Comparison of ENCODE assay signal across 8 cellular contexts in genomic region chrX:115562492-115562872, GRCh38. TPM values are rescaled to one million over a fixed set of nuclear protein-coding genes. Genes with fewer than 3 reads are reported as not detected.
DNase-seq lines count a peak whose midpoint lies in the region; ATAC-seq lines count a peak whose summit lies in the region.

No MANE protein-coding gene starts in this region.

- DNase-seq in Right ventricle myocardium inferior (ENCODE audit: missing footprints) (no peak), cardiac septum (ENCODE audit: low spot score) (no peak), ecto neural progenitor cell (ENCODE audit: low spot score) (peak; percentile 51), lung microvascular endothelial cell (ENCODE audit: low read depth in 2 of 2) (peak; percentile 52 to 58)
- DNase-seq in natural killer cell treated with Interleukin-12 subunit alpha and Interleukin-12 subunit beta and Interleukin-15 and Interleukin-18, amount 100 ng/mL, for 72 hours (ENCODE audit: low spot score): no peak
- DNase-seq in activated T-cell treated with anti-CD3 and anti-CD28 coated beads, Interleukin-2, amount 50 U/mL, for 1 hour: no peak
- no peak for DNase-seq in activated T-helper 1 cell treated with anti-CD3 and anti-CD28 coated beads, Interleukin-12 subunit alpha, Interleukin-12 subunit beta, Interleukin-2, Interleukin-4 antibody, amounts not matched to agents 30 ng/mL and 10 ng/mL and 1 ng/mL, durations not matched to agents 14 hours and 24 hours and 36 hours (ENCODE audit: low spot score)

- H3K9me3 Mint-ChIP-seq in natural killer cell treated with Interleukin-12 subunit alpha and Interleukin-12 subunit beta and Interleukin-15 and Interleukin-18, amount 100 ng/mL, for 72 hours: no peaks in the 10 kb centered on the region
- no peaks in the 10 kb centered on the region for H3K9me3 Mint-ChIP-seq in activated T-helper 1 cell treated with anti-CD3 and anti-CD28 coated beads, Interleukin-12 subunit alpha, Interleukin-12 subunit beta, Interleukin-2, Interleukin-4 antibody, amounts not matched to agents 30 ng/mL and 10 ng/mL and 1 ng/mL, durations not matched to agents 14 hours and 24 hours and 36 hours

- peaks cover 6 to 31% of the 10 kb centered on the region in 2 donors for H3K27me3 Mint-ChIP-seq in natural killer cell treated with Interleukin-12 subunit alpha and Interleukin-12 subunit beta and Interleukin-15 and Interleukin-18, amount 100 ng/mL, for 72 hours
- H3K27me3 Mint-ChIP-seq in activated T-helper 1 cell treated with anti-CD3 and anti-CD28 coated beads, Interleukin-12 subunit alpha, Interleukin-12 subunit beta, Interleukin-2, Interleukin-4 antibody, amounts not matched to agents 30 ng/mL and 10 ng/mL and 1 ng/mL, durations not matched to agents 14 hours and 24 hours and 36 hours (ENCODE audit: insufficient read depth): peaks cover 10% of the 10 kb centered on the region

- ATAC-seq in Right ventricle myocardium inferior (peak; percentile 12), GM18909 (IDR thresholded peaks at IDR 0.05; ENCODE audit: poor library complexity, unreplicated experiment) (no peak)
- ATAC-seq in natural killer cell treated with Interleukin-12 subunit alpha and Interleukin-12 subunit beta and Interleukin-15 and Interleukin-18, amount 100 ng/mL, for 72 hours: no peak

- no peak overlapping the region for H3K4me3 Mint-ChIP-seq in natural killer cell treated with Interleukin-12 subunit alpha and Interleukin-12 subunit beta and Interleukin-15 and Interleukin-18, amount 100 ng/mL, for 72 hours
- no peak overlapping the region for H3K4me3 Mint-ChIP-seq in activated T-helper 1 cell treated with anti-CD3 and anti-CD28 coated beads, Interleukin-12 subunit alpha, Interleukin-12 subunit beta, Interleukin-2, Interleukin-4 antibody, amounts not matched to agents 30 ng/mL and 10 ng/mL and 1 ng/mL, durations not matched to agents 14 hours and 24 hours and 36 hours

- H3K4me1 Mint-ChIP-seq in natural killer cell treated with Interleukin-12 subunit alpha and Interleukin-12 subunit beta and Interleukin-15 and Interleukin-18, amount 100 ng/mL, for 72 hours (ENCODE audit: low read depth in 2 of 2): peaks cover 0 to 3% of the 10 kb centered on the region in 2 donors
- H3K4me1 Mint-ChIP-seq in activated T-helper 1 cell treated with anti-CD3 and anti-CD28 coated beads, Interleukin-12 subunit alpha, Interleukin-12 subunit beta, Interleukin-2, Interleukin-4 antibody, amounts not matched to agents 30 ng/mL and 10 ng/mL and 1 ng/mL, durations not matched to agents 14 hours and 24 hours and 36 hours (ENCODE audit: low read depth): no peaks in the 10 kb centered on the region

- no peaks in the 10 kb centered on the region for H3K36me3 Mint-ChIP-seq in natural killer cell treated with Interleukin-12 subunit alpha and Interleukin-12 subunit beta and Interleukin-15 and Interleukin-18, amount 100 ng/mL, for 72 hours
- no peaks in the 10 kb centered on the region for H3K36me3 Mint-ChIP-seq in activated T-helper 1 cell treated with anti-CD3 and anti-CD28 coated beads, Interleukin-12 subunit alpha, Interleukin-12 subunit beta, Interleukin-2, Interleukin-4 antibody, amounts not matched to agents 30 ng/mL and 10 ng/mL and 1 ng/mL, durations not matched to agents 14 hours and 24 hours and 36 hours (ENCODE audit: low read depth)

- H3K27ac Mint-ChIP-seq in natural killer cell treated with Interleukin-12 subunit alpha and Interleukin-12 subunit beta and Interleukin-15 and Interleukin-18, amount 100 ng/mL, for 72 hours: no peak overlapping the region
- no peak overlapping the region for H3K27ac Mint-ChIP-seq in activated T-helper 1 cell treated with anti-CD3 and anti-CD28 coated beads, Interleukin-12 subunit alpha, Interleukin-12 subunit beta, Interleukin-2, Interleukin-4 antibody, amounts not matched to agents 30 ng/mL and 10 ng/mL and 1 ng/mL, durations not matched to agents 14 hours and 24 hours and 36 hours

- intact Hi-C loops in Right ventricle myocardium inferior (cut with DNase I) (loop anchor here (5.0 to 10.0 kb wide), 4 partner anchors 65 to 220 kb away; no protein-coding TSS in a partner anchor), cardiac septum (cut with DNase I) (loop anchor here (5.0 kb wide), 4 partner anchors 40 to 215 kb away; no protein-coding TSS in a partner anchor)
- intact Hi-C loops in activated T-helper 1 cell treated with anti-CD3 and anti-CD28 coated beads, Interleukin-12 subunit alpha, Interleukin-12 subunit beta, Interleukin-2, Interleukin-4 antibody, amounts not matched to agents 30 ng/mL and 10 ng/mL and 1 ng/mL, durations not matched to agents 14 hours and 24 hours and 36 hours (cut with micrococcal nuclease): no loop called here

RNA-seq across cellular contexts. Expression of gene PLS3, which starts 1.5 kb away (rescaled TPM):
- total RNA-seq in Right ventricle myocardium inferior: 44.7 TPM
- 50.3 TPM for total RNA-seq in cardiac septum
- total RNA-seq in lung microvascular endothelial cell: 277 and 321 TPM in 2 replicates
- total RNA-seq in natural killer cell treated with Interleukin-12 subunit alpha and Interleukin-12 subunit beta and Interleukin-15 and Interleukin-18, amount 100 ng/mL, for 72 hours: under 1 TPM; 0.61 to 0.74 TPM
- 1.4 TPM in 2 replicates for total RNA-seq in activated T-helper 1 cell treated with anti-CD3 and anti-CD28 coated beads, Interleukin-12 subunit alpha, Interleukin-12 subunit beta, Interleukin-2, Interleukin-4 antibody, amounts not matched to agents 30 ng/mL and 10 ng/mL and 1 ng/mL, durations not matched to agents 14 hours and 24 hours and 36 hours

Comparison
In these comparisons a context has a peak if more than half of its experiments do, and no peak if none do; other contexts are left out.
1. DNase-seq: peak in ecto neural progenitor cell (single experiment) and lung microvascular endothelial cell (2 of 2); none in Right ventricle myocardium inferior (single experiment), cardiac septum (single experiment), natural killer cell treated with Interleukin-12 subunit alpha and Interleukin-12 subunit beta and Interleukin-15 and Interleukin-18, amount 100 ng/mL, for 72 hours (single experiment), activated T-cell treated with anti-CD3 and anti-CD28 coated beads, Interleukin-2, amount 50 U/mL, for 1 hour (single experiment) and activated T-helper 1 cell treated with anti-CD3 and anti-CD28 coated beads, Interleukin-12 subunit alpha, Interleukin-12 subunit beta, Interleukin-2, Interleukin-4 antibody, amounts not matched to agents 30 ng/mL and 10 ng/mL and 1 ng/mL, durations not matched to agents 14 hours and 24 hours and 36 hours (single experiment).
2. RNA of gene PLS3, which starts 1.5 kb away (total RNA-seq): 277 to 321 TPM in lung microvascular endothelial cell, 50.3 TPM in cardiac septum (single experiment) and 44.7 TPM in Right ventricle myocardium inferior (single experiment); 1.4 TPM in activated T-helper 1 cell treated with anti-CD3 and anti-CD28 coated beads, Interleukin-12 subunit alpha, Interleukin-12 subunit beta, Interleukin-2, Interleukin-4 antibody, amounts not matched to agents 30 ng/mL and 10 ng/mL and 1 ng/mL, durations not matched to agents 14 hours and 24 hours and 36 hours and 0.61 to 0.74 TPM in natural killer cell treated with Interleukin-12 subunit alpha and Interleukin-12 subunit beta and Interleukin-15 and Interleukin-18, amount 100 ng/mL, for 72 hours; every median in the first group is over 10 times any median in the second.